10 cellular contexts compared by ENCODE assay signal in the genomic region with DNA sequence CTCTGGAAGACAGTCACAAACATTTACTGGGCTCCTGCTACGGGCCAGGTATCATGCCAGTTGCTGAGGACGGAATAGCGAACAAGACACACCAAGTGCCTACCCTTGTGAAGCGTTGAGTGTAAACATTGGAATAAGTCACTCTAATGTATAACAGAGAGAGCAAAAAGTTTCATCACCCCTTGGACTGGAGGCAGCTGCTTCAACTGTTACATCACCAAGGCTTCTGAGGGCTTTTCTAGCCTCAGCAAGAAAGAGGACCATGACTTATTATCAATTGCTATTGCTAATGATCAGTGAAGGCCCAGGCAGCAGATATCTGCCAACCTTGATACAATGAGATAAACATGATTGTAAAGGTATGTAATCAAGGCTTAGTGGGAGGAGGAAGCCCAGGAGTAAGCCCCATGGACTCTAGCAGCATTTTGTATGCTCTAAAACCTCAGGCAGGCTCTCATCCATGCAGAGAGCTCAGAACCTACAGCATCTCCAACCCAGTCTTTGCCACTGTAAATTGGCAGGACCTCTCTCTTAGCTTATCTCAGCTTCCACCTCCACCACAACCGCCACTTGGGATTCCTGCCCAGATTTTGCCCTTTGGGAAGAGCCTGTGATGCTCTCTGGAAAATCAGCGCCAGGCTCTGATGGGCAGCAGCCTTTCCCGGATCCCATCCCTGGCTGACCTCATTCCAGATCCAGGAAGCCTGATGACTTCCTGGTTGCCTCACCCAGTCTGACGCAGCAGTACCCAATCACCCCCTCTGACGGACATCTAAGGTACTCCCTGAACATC. TPM values are rescaled to one million over a fixed set of nuclear protein-coding genes. Genes with fewer than 3 reads are reported as not detected.
DNase-seq lines count a peak whose midpoint lies in the region; ATAC-seq and TF ChIP-seq lines count a peak whose summit lies in the region.
"Had no signal": no experiment of that assay in that cellular context is flagged by ENCODE, and none has a peak within 500 bp of the region (broad histone marks: within the 10 kb centered on the region; RNA-seq: fewer than 3 reads in every experiment).

No MANE protein-coding gene starts in this region.

- H3K4me3 Mint-ChIP-seq in activated T-helper 1 cell treated with anti-CD3 and anti-CD28 coated beads, Interleukin-12 subunit alpha, Interleukin-12 subunit beta, Interleukin-2, Interleukin-4 antibody, amounts not matched to agents 30 ng/mL and 10 ng/mL and 1 ng/mL, durations not matched to agents 14 hours and 24 hours and 36 hours = no peak overlapping the region

- POLR2A ChIA-PET in HEK293T (lab: Yijun Ruan, JAX) = no interaction called here

- no peaks in the 10 kb centered on the region for H3K9me3 Mint-ChIP-seq in activated T-helper 1 cell treated with anti-CD3 and anti-CD28 coated beads, Interleukin-12 subunit alpha, Interleukin-12 subunit beta, Interleukin-2, Interleukin-4 antibody, amounts not matched to agents 30 ng/mL and 10 ng/mL and 1 ng/mL, durations not matched to agents 14 hours and 24 hours and 36 hours

- DNase-seq in H4 (ENCODE audit: low spot score) = peak; percentile 85
- no peak for DNase-seq in activated T-helper 1 cell treated with anti-CD3 and anti-CD28 coated beads, Interleukin-12 subunit alpha, Interleukin-12 subunit beta, Interleukin-2, Interleukin-4 antibody, amounts not matched to agents 30 ng/mL and 10 ng/mL and 1 ng/mL, durations not matched to agents 14 hours and 24 hours and 36 hours (ENCODE audit: low spot score)
- peak; percentile 79 for DNase-seq in cardiac septum (ENCODE audit: low spot score)
- DNase-seq in sciatic nerve (ENCODE audit: low spot score) = no peak
- no peak for DNase-seq in HEK293T (ENCODE audit: extremely low spot score)
- no peak for DNase-seq in NCI-H2171 treated with DMSO at 0.1 percent for 48 hours (lab: John Stamatoyannopoulos, UW)
- DNase-seq in midbrain (lab: John Stamatoyannopoulos, UW) = no peak
- DNase-seq: DMS53, NCI-H774 had no signal

- H3K27ac Mint-ChIP-seq in activated T-helper 1 cell treated with anti-CD3 and anti-CD28 coated beads, Interleukin-12 subunit alpha, Interleukin-12 subunit beta, Interleukin-2, Interleukin-4 antibody, amounts not matched to agents 30 ng/mL and 10 ng/mL and 1 ng/mL, durations not matched to agents 14 hours and 24 hours and 36 hours = peak overlapping the region; percentile 73

- CTCF ChIA-PET in HEK293T (lab: Yijun Ruan, JAX) = no interaction called here

- H3K36me3 Mint-ChIP-seq in activated T-helper 1 cell treated with anti-CD3 and anti-CD28 coated beads, Interleukin-12 subunit alpha, Interleukin-12 subunit beta, Interleukin-2, Interleukin-4 antibody, amounts not matched to agents 30 ng/mL and 10 ng/mL and 1 ng/mL, durations not matched to agents 14 hours and 24 hours and 36 hours (ENCODE audit: low read depth) = peaks cover 63% of the 10 kb centered on the region

- no peaks in the 10 kb centered on the region for H3K27me3 Mint-ChIP-seq in activated T-helper 1 cell treated with anti-CD3 and anti-CD28 coated beads, Interleukin-12 subunit alpha, Interleukin-12 subunit beta, Interleukin-2, Interleukin-4 antibody, amounts not matched to agents 30 ng/mL and 10 ng/mL and 1 ng/mL, durations not matched to agents 14 hours and 24 hours and 36 hours (ENCODE audit: insufficient read depth)

- ATAC-seq in sciatic nerve (peak; percentile 63), HG03097 (IDR thresholded peaks at IDR 0.05; ENCODE audit: low FRiP score, unreplicated experiment) (no peak)

- H3K4me1 Mint-ChIP-seq in activated T-helper 1 cell treated with anti-CD3 and anti-CD28 coated beads, Interleukin-12 subunit alpha, Interleukin-12 subunit beta, Interleukin-2, Interleukin-4 antibody, amounts not matched to agents 30 ng/mL and 10 ng/mL and 1 ng/mL, durations not matched to agents 14 hours and 24 hours and 36 hours (ENCODE audit: low read depth) = peaks cover 86% of the 10 kb centered on the region

- intact Hi-C loops in activated T-helper 1 cell treated with anti-CD3 and anti-CD28 coated beads, Interleukin-12 subunit alpha, Interleukin-12 subunit beta, Interleukin-2, Interleukin-4 antibody, amounts not matched to agents 30 ng/mL and 10 ng/mL and 1 ng/mL, durations not matched to agents 14 hours and 24 hours and 36 hours (cut with micrococcal nuclease) = loop anchor here (1.0 kb wide), 1 partner anchor 7 kb away; no protein-coding TSS in a partner anchor
- intact Hi-C loops in cardiac septum (cut with DNase I) = no loop called here
- intact Hi-C loops in sciatic nerve (cut with DNase I) = no loop called here

TF ChIP-seq in HEK293T, 16 proteins besides CTCF, POLR2A, EP300 and RAD21:
- no peak for TF ChIP-seq FOXM1 (IDR thresholded peaks at IDR 0.05; ENCODE audit: borderline replicate concordance)
- no peak for TF ChIP-seq NFRKB (IDR thresholded peaks at IDR 0.05)
- no peak for TF ChIP-seq LEF1 (IDR thresholded peaks at IDR 0.05; ENCODE audit: borderline replicate concordance)
- no peak for TF ChIP-seq SP1 (IDR thresholded peaks at IDR 0.05)
- no peak for TF ChIP-seq ARNT (IDR thresholded peaks at IDR 0.05)
- TF ChIP-seq TARDBP (IDR thresholded peaks at IDR 0.05) = no peak
- no peak for TF ChIP-seq FOXA1 (IDR thresholded peaks at IDR 0.05)
- no peak for TF ChIP-seq BHLHE40 (IDR thresholded peaks at IDR 0.05; ENCODE audit: borderline replicate concordance)
- no peak for TF ChIP-seq CTBP1 (IDR thresholded peaks at IDR 0.05; ENCODE audit: borderline replicate concordance)
- TF ChIP-seq, protein P1, sequence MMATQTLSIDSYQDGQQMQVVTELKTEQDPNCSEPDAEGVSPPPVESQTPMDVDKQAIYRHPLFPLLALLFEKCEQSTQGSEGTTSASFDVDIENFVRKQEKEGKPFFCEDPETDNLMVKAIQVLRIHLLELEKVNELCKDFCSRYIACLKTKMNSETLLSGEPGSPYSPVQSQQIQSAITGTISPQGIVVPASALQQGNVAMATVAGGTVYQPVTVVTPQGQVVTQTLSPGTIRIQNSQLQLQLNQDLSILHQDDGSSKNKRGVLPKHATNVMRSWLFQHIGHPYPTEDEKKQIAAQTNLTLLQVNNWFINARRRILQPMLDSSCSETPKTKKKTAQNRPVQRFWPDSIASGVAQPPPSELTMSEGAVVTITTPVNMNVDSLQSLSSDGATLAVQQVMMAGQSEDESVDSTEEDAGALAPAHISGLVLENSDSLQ (IDR thresholded peaks at IDR 0.05) = no peak
- no peak for TF ChIP-seq HDGF (IDR thresholded peaks at IDR 0.05; ENCODE audit: borderline replicate concordance)
- no peak for TF ChIP-seq FOXK2 (IDR thresholded peaks at IDR 0.05)
- TF ChIP-seq L3MBTL2 (conservative IDR thresholded peaks at IDR 0.05) = no peak
- no peak for TF ChIP-seq ELF4 (IDR thresholded peaks at IDR 0.05)
- no peak for TF ChIP-seq SUZ12 (IDR thresholded peaks at IDR 0.05)
- TF ChIP-seq ZNF384 (IDR thresholded peaks at IDR 0.05) = no peak

RNA-seq across cellular contexts. Expression of a gene that starts 54.5 kb away (rescaled TPM):
- total RNA-seq in H4 (2014; rRNA removed; shearing (Covaris generic)) = 4.9 and 5.6 TPM in 2 replicates
- total RNA-seq in activated T-helper 1 cell treated with anti-CD3 and anti-CD28 coated beads, Interleukin-12 subunit alpha, Interleukin-12 subunit beta, Interleukin-2, Interleukin-4 antibody, amounts not matched to agents 30 ng/mL and 10 ng/mL and 1 ng/mL, durations not matched to agents 14 hours and 24 hours and 36 hours = 341 and 348 TPM in 2 replicates
- total RNA-seq in cardiac septum (97.1 TPM), sciatic nerve (23.0 TPM)

Comparison
In these comparisons a context has a peak if more than half of its experiments do, and no peak if none do; other contexts are left out.
1. DNase-seq: peak in H4 (single experiment) and cardiac septum (single experiment); none in activated T-helper 1 cell treated with anti-CD3 and anti-CD28 coated beads, Interleukin-12 subunit alpha, Interleukin-12 subunit beta, Interleukin-2, Interleukin-4 antibody, amounts not matched to agents 30 ng/mL and 10 ng/mL and 1 ng/mL, durations not matched to agents 14 hours and 24 hours and 36 hours (single experiment), sciatic nerve (single experiment), HEK293T (single experiment), NCI-H2171 treated with DMSO at 0.1 percent for 48 hours (single experiment) and midbrain (single experiment).